ENCODE assay signal across 8 cellular contexts in the genomic region with DNA sequence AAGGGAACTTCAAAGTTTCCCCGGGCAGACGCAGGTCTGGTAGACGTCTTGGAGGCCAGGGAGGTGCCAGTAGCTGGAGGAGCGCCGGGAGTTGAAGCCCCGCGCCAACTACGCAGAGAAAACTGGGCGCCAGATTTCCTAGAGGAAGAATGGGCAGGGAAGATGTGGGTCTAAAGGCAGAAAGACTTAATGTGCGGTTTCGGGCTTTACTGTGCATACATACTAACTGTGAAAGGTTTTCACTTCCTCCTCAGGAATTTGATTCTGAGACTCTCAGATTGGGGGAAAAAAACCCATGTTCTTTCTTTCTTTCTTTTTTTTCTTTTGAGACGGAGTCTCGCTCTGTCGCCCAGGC. TPM values are rescaled to one million over a fixed set of nuclear protein-coding genes. Genes with fewer than 3 reads are reported as not detected.
DNase-seq lines count a peak whose midpoint lies in the region; ATAC-seq and TF ChIP-seq lines count a peak whose summit lies in the region.

No MANE protein-coding gene starts in this region.

- DNase-seq in left ventricle myocardium inferior (no peak), right cardiac atrium (no peak), epithelial cell of proximal tubule (ENCODE audit: low read depth) (no peak), tibial artery (no peak), posterior vena cava (ENCODE audit: low spot score) (no peak)
- DNase-seq in activated CD8-positive, alpha-beta memory T cell treated with anti-CD3 and anti-CD28 coated beads, Interleukin-2, amount 50 U/mL, for 48 hours = no peak

- H3K4me3 ChIP-seq in left ventricle myocardium inferior (peak overlapping the region; percentile 92), right cardiac atrium (ENCODE audit: low read length) (no peak overlapping the region), epithelial cell of proximal tubule (ENCODE audit: low read depth, low read length) (peak overlapping the region; percentile 82), tibial artery (peak overlapping the region; percentile 77)

- H3K36me3 ChIP-seq in left ventricle myocardium inferior (peaks cover 30% of the 10 kb centered on the region), tibial artery (peaks cover 10 to 18% (median 13%) of the 10 kb centered on the region in 3 donors)

- ATAC-seq in right cardiac atrium (no peak), HG03575 (IDR thresholded peaks at IDR 0.05; ENCODE audit: extremely low read depth, insufficient number of reproducible peaks, low FRiP score, unreplicated experiment) (peak; percentile 17), HG03097 (IDR thresholded peaks at IDR 0.05; ENCODE audit: low FRiP score, unreplicated experiment) (no peak)

- H3K27ac ChIP-seq in left ventricle myocardium inferior (replicated peaks) = no peak overlapping the region
- H3K27ac ChIP-seq in right cardiac atrium (ENCODE audit: low read length) = no peak overlapping the region
- peak overlapping the region; percentile 71 to 81 for H3K27ac ChIP-seq in tibial artery

- intact Hi-C loops in left ventricle myocardium inferior (cut with micrococcal nuclease) (no loop called here), right cardiac atrium (cut with DNase I) (no loop called here), tibial artery (cut with DNase I; ENCODE audit: low total_unique reads) (no loop called here), posterior vena cava (cut with DNase I) (no loop called here)

- H3K27me3 ChIP-seq in left ventricle myocardium inferior (ENCODE audit: low read depth) = no peaks in the 10 kb centered on the region
- no peaks in the 10 kb centered on the region for H3K27me3 ChIP-seq in right cardiac atrium (ENCODE audit: control insufficient read depth, insufficient read depth)
- no peaks in the 10 kb centered on the region for H3K27me3 ChIP-seq in tibial artery

- peaks cover 14% of the 10 kb centered on the region for H3K4me1 ChIP-seq in left ventricle myocardium inferior
- no peaks in the 10 kb centered on the region for H3K4me1 ChIP-seq in right cardiac atrium (ENCODE audit: control insufficient read depth, insufficient read depth, low read length)
- H3K4me1 ChIP-seq in tibial artery = peaks cover 0 to 10% (median 4%) of the 10 kb centered on the region in 4 donors

- no peak for TF ChIP-seq CTCF in left ventricle myocardium inferior (IDR thresholded peaks at IDR 0.05; ENCODE audit: borderline replicate concordance)
- TF ChIP-seq CTCF in epithelial cell of proximal tubule (conservative IDR thresholded peaks at IDR 0.05; ENCODE audit: low read depth, low read length) = no peak
- no peak for TF ChIP-seq CTCF in tibial artery (IDR thresholded peaks at IDR 0.05)

- WGBS in right cardiac atrium = 24% methylated on average over 14 of the region's 14 CpGs

- H3K9me3 ChIP-seq in left ventricle myocardium inferior (replicated peaks) (no peaks in the 10 kb centered on the region), right cardiac atrium (ENCODE audit: control insufficient read depth, low read length) (no peaks in the 10 kb centered on the region), tibial artery (no peaks in the 10 kb centered on the region)

RNA-seq across cellular contexts. Expression of a gene that starts 0.3 kb away (rescaled TPM):
- 9.9 TPM for total RNA-seq in left ventricle myocardium inferior
- total RNA-seq in right cardiac atrium = 10 to 100 TPM in 3 of 4 donors, 1 to 10 TPM in 1; 9.4 to 12.5 (median 11.0) TPM
- 5.3 TPM for polyA plus RNA-seq in right cardiac atrium
- total RNA-seq in epithelial cell of proximal tubule = 3.3 and 5.2 TPM in 2 replicates
- total RNA-seq in posterior vena cava = 1 to 10 TPM; 5.1 to 6.1 TPM

Comparison
In these comparisons a context has a peak if more than half of its experiments do, and no peak if none do; other contexts are left out.
1. H3K27ac ChIP-seq: peak in tibial artery (2 of 2); none in left ventricle myocardium inferior (single experiment) and right cardiac atrium (single experiment).